ENCODE assay signal across 1 cellular context in the genomic region with DNA sequence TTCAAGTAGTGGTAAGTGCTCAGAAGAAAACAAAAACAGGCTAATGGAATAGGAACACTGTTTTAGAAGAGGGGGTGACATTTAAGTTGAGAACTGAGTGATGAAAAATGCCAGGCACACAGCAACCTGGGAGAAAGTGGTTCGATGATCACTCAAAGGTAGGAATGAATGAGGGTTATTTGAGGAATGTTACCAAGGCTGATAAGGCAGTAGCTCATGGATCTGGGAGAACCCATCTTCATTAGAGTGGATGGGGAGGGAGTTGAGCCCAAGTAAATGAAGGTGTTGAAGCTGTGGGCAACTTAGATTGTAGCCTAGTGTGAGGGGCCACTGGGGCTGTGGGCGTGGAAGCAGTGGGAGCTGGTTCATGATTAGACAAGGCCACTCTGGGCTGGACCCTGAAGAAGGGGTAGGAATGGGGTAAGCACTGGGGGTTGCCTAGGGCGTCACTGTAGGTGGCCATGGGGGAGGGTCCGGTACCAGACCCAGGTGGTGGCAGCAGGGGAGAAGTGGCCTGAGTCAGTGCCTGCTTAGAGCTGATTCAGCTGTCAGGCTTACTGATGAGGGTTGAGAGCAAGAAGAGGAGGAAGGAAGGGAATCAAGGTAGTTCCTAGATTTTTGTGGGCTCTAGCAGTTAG.
TF ChIP-seq lines count a peak whose summit lies in the region.

No MANE protein-coding gene starts in this region.

TF ChIP-seq in HEK293, 187 proteins besides CTCF, POLR2A, EP300 and RAD21:
- TF ChIP-seq, protein P1, sequence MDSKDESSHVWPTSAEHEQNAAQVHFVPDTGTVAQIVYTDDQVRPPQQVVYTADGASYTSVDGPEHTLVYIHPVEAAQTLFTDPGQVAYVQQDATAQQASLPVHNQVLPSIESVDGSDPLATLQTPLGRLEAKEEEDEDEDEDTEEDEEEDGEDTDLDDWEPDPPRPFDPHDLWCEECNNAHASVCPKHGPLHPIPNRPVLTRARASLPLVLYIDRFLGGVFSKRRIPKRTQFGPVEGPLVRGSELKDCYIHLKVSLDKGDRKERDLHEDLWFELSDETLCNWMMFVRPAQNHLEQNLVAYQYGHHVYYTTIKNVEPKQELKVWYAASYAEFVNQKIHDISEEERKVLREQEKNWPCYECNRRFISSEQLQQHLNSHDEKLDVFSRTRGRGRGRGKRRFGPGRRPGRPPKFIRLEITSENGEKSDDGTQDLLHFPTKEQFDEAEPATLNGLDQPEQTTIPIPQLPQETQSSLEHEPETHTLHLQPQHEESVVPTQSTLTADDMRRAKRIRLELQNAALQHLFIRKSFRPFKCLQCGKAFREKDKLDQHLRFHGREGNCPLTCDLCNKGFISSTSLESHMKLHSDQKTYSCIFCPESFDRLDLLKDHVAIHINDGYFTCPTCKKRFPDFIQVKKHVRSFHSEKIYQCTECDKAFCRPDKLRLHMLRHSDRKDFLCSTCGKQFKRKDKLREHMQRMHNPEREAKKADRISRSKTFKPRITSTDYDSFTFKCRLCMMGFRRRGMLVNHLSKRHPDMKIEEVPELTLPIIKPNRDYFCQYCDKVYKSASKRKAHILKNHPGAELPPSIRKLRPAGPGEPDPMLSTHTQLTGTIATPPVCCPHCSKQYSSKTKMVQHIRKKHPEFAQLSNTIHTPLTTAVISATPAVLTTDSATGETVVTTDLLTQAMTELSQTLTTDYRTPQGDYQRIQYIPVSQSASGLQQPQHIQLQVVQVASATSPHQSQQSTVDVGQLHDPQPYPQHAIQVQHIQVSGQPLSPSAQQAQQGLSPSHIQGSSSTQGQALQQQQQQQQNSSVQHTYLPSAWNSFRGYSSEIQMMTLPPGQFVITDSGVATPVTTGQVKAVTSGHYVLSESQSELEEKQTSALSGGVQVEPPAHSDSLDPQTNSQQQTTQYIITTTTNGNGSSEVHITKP (tag by site-specific recombination; IDR thresholded peaks at IDR 0.05), result 0 out of 2 replicates have a peak, but pooled peaks have one; percentile 22
- TF ChIP-seq ZIC2 (tag by site-specific recombination; IDR thresholded peaks at IDR 0.05), result peak; percentile 30; the same call in 1 of the 2 replicates
- TF ChIP-seq GLIS1 (tag by site-specific recombination; IDR thresholded peaks at IDR 0.05), result peak; percentile 23; the same call in 1 of the 2 replicates
- no peak for TF ChIP-seq ZXDB (tag by site-specific recombination; IDR thresholded peaks at IDR 0.05)
- peak; percentile 49 for TF ChIP-seq ZFHX2 (tag by site-specific recombination; conservative IDR thresholded peaks at IDR 0.05)
